In the genomic region with DNA sequence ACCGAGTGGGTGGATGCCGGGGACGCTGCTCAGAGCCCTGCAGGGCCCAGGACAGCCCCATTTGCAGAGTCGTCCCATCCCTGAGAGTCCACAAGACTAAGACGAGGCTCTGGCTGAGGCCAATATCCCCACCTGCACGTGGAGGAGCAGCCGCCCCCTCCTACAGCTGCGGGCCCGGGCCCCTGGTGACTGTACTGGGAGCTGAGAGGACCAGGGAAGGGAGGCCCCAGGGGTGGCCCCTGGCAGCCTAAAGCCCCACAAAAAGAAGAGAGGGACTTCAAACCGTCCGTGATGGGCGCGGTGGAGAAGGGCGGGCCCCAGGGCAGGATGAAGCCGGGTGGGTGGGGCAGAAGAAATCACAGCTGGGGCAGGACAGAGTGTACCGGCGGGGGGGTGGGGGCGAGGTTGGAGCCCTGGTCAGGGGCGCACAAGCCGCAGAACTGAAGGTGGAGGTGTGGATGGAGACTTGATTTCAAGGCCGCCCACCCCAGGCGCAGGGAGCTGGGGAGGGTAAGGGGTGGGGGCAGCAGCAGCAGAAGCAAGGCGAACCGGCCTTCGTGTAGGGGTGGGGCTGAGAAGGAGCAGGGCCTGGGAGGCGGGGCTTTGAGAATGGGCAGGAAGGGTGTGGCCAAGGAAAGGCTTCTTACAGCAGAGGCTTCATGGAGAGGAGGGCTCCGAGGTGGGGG, we compare ENCODE assay signal across 6 cellular contexts. TPM values are rescaled to one million over a fixed set of nuclear protein-coding genes. Genes with fewer than 3 reads are reported as not detected.
DNase-seq lines count a peak whose midpoint lies in the region; TF ChIP-seq lines count a peak whose summit lies in the region.

No MANE protein-coding gene starts in this region.

- no peak for TF ChIP-seq EP300 in transverse colon (IDR thresholded peaks at IDR 0.05; ENCODE audit: low read depth)

- H3K4me3 ChIP-seq in transverse colon: peak overlapping the region in 2 of 4 donors; percentile 13 to 26

- no peak for TF ChIP-seq CTCF in transverse colon (IDR thresholded peaks at IDR 0.05)

- DNase-seq in AG20443 (ENCODE audit: low spot score): peak; percentile 77
- peak; percentile 36 for DNase-seq in LoVo (ENCODE audit: low spot score)
- peak; percentile 71 for DNase-seq in activated T-cell treated with anti-CD3 and anti-CD28 coated beads for 24 hours (ENCODE audit: low read depth)
- peak; percentile 81 for DNase-seq in iPS-NIHi7 (ENCODE audit: extremely low spot score)
- DNase-seq in transverse colon: peak; percentile 92
- no peak for DNase-seq in inferior parietal cortex (ENCODE audit: extremely low spot score)

- WGBS in transverse colon (ENCODE audit: low coverage in 1 of 2), 2 donors: 36% methylated on average over 25 of the region's 27 CpGs; no CpG with 5 or more reads in 1 of the 2 donors

- H3K36me3 ChIP-seq in transverse colon: peaks cover 0 to 14% (median 2%) of the 10 kb centered on the region in 4 donors

- no peak for TF ChIP-seq POLR2A in transverse colon (IDR thresholded peaks at IDR 0.05)

- H3K4me1 ChIP-seq in transverse colon: peaks cover 12 to 25% (median 18%) of the 10 kb centered on the region in 4 donors

- in situ Hi-C loops in transverse colon (cut with MboI; ENCODE audit: low pct_ligation_motif_present in 1 of 4, low pct_unique_long_range_greater_than_20kb in 1 of 4, low sequenced_read_pairs in 3 of 4): loop anchor here in 1 of 4 donors (25.0 kb wide), 1 partner anchor 115 kb away; a partner anchor contains a TSS

- peak overlapping the region; percentile 72 to 86 (median 76) for H3K27ac ChIP-seq in transverse colon

- no peaks in the 10 kb centered on the region for H3K9me3 ChIP-seq in transverse colon

- intact Hi-C loops in transverse colon (cut with DNase I; ENCODE audit: low total_unique reads): no loop called here

- H3K27me3 ChIP-seq in transverse colon: no peaks in the 10 kb centered on the region

RNA-seq across cellular contexts. Expression of a gene that starts 12.9 kb away (rescaled TPM):
- 100 to 1,000 TPM; 147 to 368 (median 208) TPM for total RNA-seq in transverse colon

RNA-seq across cellular contexts. Expression of a gene that starts 20.3 kb away (rescaled TPM):
- total RNA-seq in transverse colon: 1 to 10 TPM in 1 of 4 donors, under 1 TPM in 1, not detected in 2; 0.79 to 2.2 TPM

RNA-seq across cellular contexts. Expression of a gene that starts 20.6 kb away (rescaled TPM):
- 100 to 1,000 TPM in 1 of 4 donors, 10 to 100 TPM in 3; 58.1 to 158 (median 78.4) TPM for total RNA-seq in transverse colon

RNA-seq across cellular contexts. Expression of a gene that starts 20.9 kb away (rescaled TPM):
- not detected for total RNA-seq in transverse colon

RNA-seq across cellular contexts. Expression of a gene that starts 31.6 kb away (rescaled TPM):
- total RNA-seq in transverse colon: not detected
